ENCODE assay signal across 17 cellular contexts in the genomic region with DNA sequence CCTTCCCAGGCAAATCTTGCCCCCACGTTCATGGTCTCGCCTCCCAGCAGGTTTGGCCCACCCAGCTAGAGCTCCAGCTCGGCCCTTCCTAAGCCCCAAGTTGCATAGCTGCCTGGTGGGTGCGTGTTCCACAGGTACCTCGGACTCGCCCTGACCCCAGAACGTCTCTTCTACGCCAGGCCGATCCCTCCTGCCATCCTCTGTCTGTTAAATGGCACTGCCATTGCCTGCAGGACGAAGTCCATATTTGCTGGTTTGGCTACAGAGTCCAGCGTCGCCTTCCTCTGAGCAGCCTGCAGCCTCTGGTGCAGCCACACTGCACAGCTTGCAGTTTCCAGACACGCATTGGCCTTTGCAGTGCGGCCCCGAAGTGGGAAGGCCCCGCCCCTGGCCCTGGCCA.
A peak's percentile ranks its signal among the peaks of the same experiment; 100 is the strongest.
DNase-seq lines count a peak whose midpoint lies in the region; ATAC-seq, FAIRE-seq and TF ChIP-seq lines count a peak whose summit lies in the region.
"Had no signal": no experiment of that assay in that cellular context is flagged by ENCODE, and none has a peak within 500 bp of the region (broad histone marks: within the 10 kb centered on the region; RNA-seq: fewer than 3 reads in every experiment).

No MANE protein-coding gene starts in this region.

- peaks cover 0 to 3% (median 0%) of the 10 kb centered on the region in 7 donors for H3K9me3 Mint-ChIP-seq in CD14-positive monocyte
- peaks cover 2% of the 10 kb centered on the region for H3K9me3 Mint-ChIP-seq in astrocyte (ENCODE audit: unreplicated experiment)
- H3K9me3 Mint-ChIP-seq in naive B cell, result peaks cover 0 to 5% (median 0%) of the 10 kb centered on the region in 7 donors

- intact Hi-C loops in CD14-positive monocyte (cut with micrococcal nuclease), result no loop called here

- no peak overlapping the region for H3K27ac ChIP-seq in astrocyte (ENCODE audit: low read depth, low read length)
- H3K27ac ChIP-seq in MM.1S (ENCODE audit: low read length), result no peak overlapping the region
- H3K27ac ChIP-seq: HL-60, psoas muscle had no signal

- H3K79me2 ChIP-seq in astrocyte (ENCODE audit: insufficient read depth, low read length) (no peaks in the 10 kb centered on the region), MM.1S (ENCODE audit: low read length) (no peaks in the 10 kb centered on the region)

- H3K36me3 ChIP-seq in ES-I3 (ENCODE audit: insufficient read depth, low read length), result no peaks in the 10 kb centered on the region; the same call in 1 of the 2 replicates
- no peaks in the 10 kb centered on the region for H3K36me3 ChIP-seq in astrocyte (ENCODE audit: insufficient read depth, low read length)
- no peaks in the 10 kb centered on the region for H3K36me3 ChIP-seq in MM.1S (replicated peaks; ENCODE audit: insufficient read depth, low read length)

- H3K9ac ChIP-seq in ES-I3 (ENCODE audit: low read depth, low read length) (peak overlapping the region; percentile 65), astrocyte (ENCODE audit: low read length) (no peak overlapping the region), MM.1S (ENCODE audit: low read length) (no peak overlapping the region)

- ATAC-seq in naive B cell (ENCODE audit: low read depth in 2 of 2), result no peak

- TF ChIP-seq CTCF in CD14-positive monocyte (IDR thresholded peaks at IDR 0.05) (no peak), astrocyte (IDR thresholded peaks at IDR 0.05; ENCODE audit: insufficient read depth, low read depth, low read length) (no peak), MM.1S (IDR thresholded peaks at IDR 0.05; ENCODE audit: low read length) (no peak)

- no peak for DNase-seq in CD14-positive monocyte (ENCODE audit: low spot score)
- DNase-seq in astrocyte (ENCODE audit: low read depth), result no peak
- DNase-seq in naive B cell, result no peak
- no peak for DNase-seq in frontal cortex (ENCODE audit: low spot score in 2 of 2)
- no peak for DNase-seq in NCI-H1092 treated with DMSO at 0.1 percent for 48 hours (lab: John Stamatoyannopoulos, UW)
- DNase-seq in iPS-NIHi7 (ENCODE audit: extremely low spot score), result no peak
- DNase-seq in MM.1S, result no peak
- DNase-seq: activated CD4-positive, CD25-positive, alpha-beta regulatory T cell treated with anti-CD3 and anti-CD28 coated beads, Interleukin-2, amount 50 U/mL, for 72 hours; activated effector memory CD4-positive, alpha-beta T cell treated with Interleukin-2 at 50 U/mL for 16 hours; foreskin melanocyte; mucosa of descending colon; NCI-H187; NCI-H526 treated with DMSO at 0.1 percent for 48 hours; psoas muscle had no signal

- H3K4me3 Mint-ChIP-seq in CD14-positive monocyte, result peak overlapping the region; percentile 77 to 91
- H3K4me3 Mint-ChIP-seq in astrocyte (ENCODE audit: unreplicated experiment), result peak overlapping the region; percentile 75
- H3K4me3 Mint-ChIP-seq in naive B cell, result peak overlapping the region; percentile 70 to 89 (median 82)

- H3K27me3 ChIP-seq in astrocyte (ENCODE audit: insufficient read depth, low read length), result no peaks in the 10 kb centered on the region
- no peaks in the 10 kb centered on the region for H3K27me3 ChIP-seq in MM.1S (replicated peaks; ENCODE audit: insufficient read depth, low read length)

- H3K27ac Mint-ChIP-seq in CD14-positive monocyte (no peak overlapping the region), astrocyte (ENCODE audit: unreplicated experiment) (no peak overlapping the region), naive B cell (peak overlapping the region in 2 of 6 donors; percentile 69 to 79)

- H3K4me1 ChIP-seq in ES-I3 (ENCODE audit: insufficient read depth, low read length) (peaks cover 26% of the 10 kb centered on the region), astrocyte (ENCODE audit: insufficient read depth, low read length) (peaks cover 11% of the 10 kb centered on the region), MM.1S (ENCODE audit: low read length) (no peaks in the 10 kb centered on the region)

- H3K9me3 ChIP-seq in ES-I3 (ENCODE audit: control insufficient read depth, insufficient read depth, low read length) (no peaks in the 10 kb centered on the region), astrocyte (ENCODE audit: insufficient read depth, low read depth, low read length) (no peaks in the 10 kb centered on the region), MM.1S (replicated peaks; ENCODE audit: insufficient read depth, low read length) (no peaks in the 10 kb centered on the region)
- H3K9me3 ChIP-seq: mucosa of descending colon, psoas muscle had no signal

- peak overlapping the region; percentile 90 for H3K4me2 ChIP-seq in astrocyte (ENCODE audit: low read length)
- H3K4me2 ChIP-seq in MM.1S (ENCODE audit: low read depth, low read length), result no peak overlapping the region

- FAIRE-seq in astrocyte (lab: Jason Lieb, UNC) (no peak), frontal cortex (lab: Jason Lieb, UNC) (no peak)
- FAIRE-seq: endometrium had no signal

- H3F3A ChIP-seq in MM.1S (ENCODE audit: insufficient read depth, low read length), result no peaks in the 10 kb centered on the region

- H3K4me1 Mint-ChIP-seq in CD14-positive monocyte (peaks cover 23% of the 10 kb centered on the region), astrocyte (ENCODE audit: low read depth, unreplicated experiment) (peaks cover 8% of the 10 kb centered on the region), naive B cell (peaks cover 20 to 37% (median 25%) of the 10 kb centered on the region in 3 donors)

- H4K20me1 ChIP-seq in astrocyte (ENCODE audit: insufficient read depth, low read length) (no peaks in the 10 kb centered on the region), MM.1S (ENCODE audit: insufficient read depth, low read length) (no peaks in the 10 kb centered on the region)

- no peaks in the 10 kb centered on the region for H3K9me2 ChIP-seq in MM.1S (replicated peaks; ENCODE audit: insufficient read depth, low read length)

- H3K4me3 ChIP-seq in astrocyte (ENCODE audit: insufficient read depth, low read depth, low read length) (no peak overlapping the region), MM.1S (ENCODE audit: low read length) (no peak overlapping the region)
- H3K4me3 ChIP-seq: mucosa of descending colon had no signal

- H3K36me3 Mint-ChIP-seq in CD14-positive monocyte, result peaks cover 8 to 27% of the 10 kb centered on the region in 2 donors
- peaks cover 5% of the 10 kb centered on the region for H3K36me3 Mint-ChIP-seq in astrocyte (ENCODE audit: low read depth, unreplicated experiment)
- peaks cover 0 to 9% of the 10 kb centered on the region in 2 donors for H3K36me3 Mint-ChIP-seq in naive B cell

- H2AFZ ChIP-seq in astrocyte (ENCODE audit: low read depth, low read length) (no peak overlapping the region), MM.1S (ENCODE audit: low read length) (no peak overlapping the region)

- H3K27me3 Mint-ChIP-seq in CD14-positive monocyte (ENCODE audit: low read depth in 3 of 3), result peaks cover 2 to 10% (median 9%) of the 10 kb centered on the region in 3 donors
- no peaks in the 10 kb centered on the region for H3K27me3 Mint-ChIP-seq in astrocyte (ENCODE audit: low read depth, unreplicated experiment)
- peaks cover 0 to 20% (median 11%) of the 10 kb centered on the region in 3 donors for H3K27me3 Mint-ChIP-seq in naive B cell
